Comparison of ENCODE assay signal across 21 cellular contexts in genomic region chr17:49067163-49067562, GRCh38.
"Had no signal": no experiment of that assay in that cellular context is flagged by ENCODE, and none has a peak within 500 bp of the region (broad histone marks: within the 10 kb centered on the region; RNA-seq: fewer than 3 reads in every experiment).

No MANE protein-coding gene starts in this region.

- H3K4me1 ChIP-seq: ascending aorta, left lung, psoas muscle, suprapubic skin had no signal

- H3K4me3 ChIP-seq: ascending aorta, coronary artery, left lung, ovary, psoas muscle, suprapubic skin had no signal

- ATAC-seq: activated CD8-positive, alpha-beta T cell treated with anti-CD3 and anti-CD28 coated beads, Interleukin-2, amount 10 ng/mL, durations not matched to agents 7 days and 5 days; left lung; psoas muscle; right cardiac atrium; stimulated activated naive CD8-positive, alpha-beta T cell treated with anti-CD3 and anti-CD28 coated beads, Interleukin-15, amount 100 ng/mL, for 72 hours had no signal

- DNase-seq: activated CD4-positive, alpha-beta T cell treated with anti-CD3 and anti-CD28 coated beads, Interleukin-2, amount 10 ng/mL, durations not matched to agents 24 days and 14 days; activated CD8-positive, alpha-beta T cell treated with anti-CD3 and anti-CD28 coated beads, Interleukin-2, amount 10 ng/mL, durations not matched to agents 7 days and 5 days; activated effector memory CD4-positive, alpha-beta T cell treated with Interleukin-2 at 50 U/mL for 16 hours; activated naive CD4-positive, alpha-beta T cell treated with anti-CD3 and anti-CD28 coated beads, Interleukin-2, amount 50 U/mL, for 16 hours; activated T-cell treated with anti-CD3 and anti-CD28 coated beads, Interleukin-2, amount 50 U/mL, for 48 hours; erythroblast; foreskin melanocyte; glutamatergic neuron; hippocampal formation; kidney; left lung; ovary; psoas muscle; right cardiac atrium; small intestine; stimulated activated CD4-positive, alpha-beta T cell treated with anti-CD3 and anti-CD28 coated beads, Interleukin-4, amount 100 ng/mL, for 1 hour; stimulated activated naive CD8-positive, alpha-beta T cell treated with anti-CD3 and anti-CD28 coated beads, Interleukin-15, amount 100 ng/mL, for 72 hours; T1000 had no signal

- H3K27me3 ChIP-seq: ascending aorta, left lung, ovary had no signal

- H3K36me3 ChIP-seq: ascending aorta, left lung, ovary, suprapubic skin had no signal

- H3K9me3 ChIP-seq: ascending aorta, left lung, ovary, psoas muscle, suprapubic skin had no signal

- H3K27ac ChIP-seq: ascending aorta, coronary artery, left lung, ovary, psoas muscle, suprapubic skin had no signal
